Comparison of ENCODE assay signal across 8 cellular contexts in the genomic region with DNA sequence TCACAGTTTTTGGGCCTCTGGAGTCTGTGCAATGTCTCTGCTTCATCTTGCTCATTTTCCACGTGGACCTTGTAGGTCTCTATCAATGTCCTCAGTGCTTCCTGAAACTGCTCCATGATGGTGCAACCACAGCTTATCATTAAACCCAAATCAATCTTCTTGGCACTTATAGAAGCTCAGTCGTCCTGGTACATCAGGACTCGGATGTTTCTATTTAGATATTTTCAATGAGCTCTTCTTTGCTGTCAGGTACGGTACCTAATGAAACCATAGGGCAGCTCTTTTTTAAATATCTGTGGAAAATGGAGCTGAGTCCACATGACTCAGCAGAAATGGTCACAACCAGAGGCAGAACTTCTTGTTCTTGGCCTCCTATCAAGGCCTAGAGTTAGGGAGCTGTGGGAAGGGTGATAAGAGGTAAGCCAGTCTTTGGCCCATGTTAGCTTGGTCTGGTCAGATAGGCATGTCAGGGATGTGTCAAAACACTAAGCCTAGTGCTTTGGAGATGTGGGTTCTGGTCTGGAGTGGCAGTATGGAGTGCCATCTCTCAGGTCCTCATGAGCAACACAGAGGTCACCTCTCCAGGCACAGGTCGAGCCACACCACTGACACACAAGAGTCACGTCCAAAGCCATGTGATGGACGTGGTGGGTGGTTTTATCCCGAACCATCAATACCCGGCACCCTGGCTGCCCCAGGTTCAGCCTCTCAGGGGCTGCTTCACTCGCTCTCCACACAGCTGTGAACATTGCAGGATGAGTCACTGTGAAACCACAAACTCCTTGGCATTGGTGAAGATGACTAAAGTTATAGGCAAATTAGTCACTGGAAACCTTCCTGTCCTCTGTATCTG.
A peak's percentile ranks its signal among the peaks of the same experiment; 100 is the strongest.
DNase-seq lines count a peak whose midpoint lies in the region; ATAC-seq lines count a peak whose summit lies in the region.

No MANE protein-coding gene starts in this region.

- intact Hi-C loops in Right ventricle myocardium inferior (cut with DNase I) (no loop called here), cardiac septum (cut with DNase I) (loop anchor here (5.0 kb wide), 1 partner anchor 269 kb away; no protein-coding TSS in a partner anchor)

- ATAC-seq in Right ventricle myocardium inferior (peak; percentile 74), HG03097 (IDR thresholded peaks at IDR 0.05; ENCODE audit: low FRiP score, unreplicated experiment) (peak; percentile 85)

- DNase-seq in Right ventricle myocardium inferior (ENCODE audit: missing footprints) (no peak), cardiac septum (ENCODE audit: low spot score) (no peak), RPMI7951 (ENCODE audit: low read depth) (peak; percentile 99), hepatic stellate cell (ENCODE audit: low spot score) (peak; percentile 90), NCI-H187 (lab: John Stamatoyannopoulos, UW) (no peak)
- DNase-seq in activated naive CD4-positive, alpha-beta T cell treated with Interleukin-2 at 50 U/mL for 16 hours, result peak; percentile 68
- peak; percentile 23 to 27 (median 24) for DNase-seq in stimulated activated CD4-positive, alpha-beta T cell treated with anti-CD3 and anti-CD28 coated beads, TNF-alpha, amount 100 ng/mL, for 1 hour (ENCODE audit: low read depth in 3 of 3, low spot score in 1 of 3)

Comparison
In these comparisons a context has a peak if more than half of its experiments do, and no peak if none do; other contexts are left out.
1. DNase-seq: peak in RPMI7951 (single experiment), activated naive CD4-positive, alpha-beta T cell treated with Interleukin-2 at 50 U/mL for 16 hours (single experiment), hepatic stellate cell (single experiment) and stimulated activated CD4-positive, alpha-beta T cell treated with anti-CD3 and anti-CD28 coated beads, TNF-alpha, amount 100 ng/mL, for 1 hour (3 of 3); none in Right ventricle myocardium inferior (single experiment), cardiac septum (single experiment) and NCI-H187 (0 of 2).